ENCODE assay signal across 1 cellular context in genomic region chr1:231423648-231424047, GRCh38.
A peak's percentile ranks its signal among the peaks of the same experiment; 100 is the strongest.
TF ChIP-seq lines count a peak whose summit lies in the region.

No MANE protein-coding gene starts in this region.

TF ChIP-seq in HepG2, 621 proteins besides CTCF, POLR2A, EP300 and RAD21 (continued from another document and continues in another):
- TF ChIP-seq MBD4 (IDR thresholded peaks at IDR 0.05; ENCODE audit: borderline replicate concordance, low read length) (no peak), ZNF597 (CRISPR knock-in tag; IDR thresholded peaks at IDR 0.05) (no peak), ZSCAN31 (CRISPR knock-in tag; IDR thresholded peaks at IDR 0.05; ENCODE audit: low read depth) (no peak), ZFP36 (IDR thresholded peaks at IDR 0.05; ENCODE audit: borderline replicate concordance, low read depth, low read length, partially characterized antibody) (no peak), TEAD3 (CRISPR knock-in tag; optimal IDR thresholded peaks at IDR 0.05; ENCODE audit: borderline replicate concordance) (peak; percentile 99), ZNF318 (CRISPR knock-in tag; IDR thresholded peaks at IDR 0.05) (no peak), SP140L (CRISPR knock-in tag; IDR thresholded peaks at IDR 0.05; ENCODE audit: borderline replicate concordance) (no peak), KDM1A (CRISPR knock-in tag; IDR thresholded peaks at IDR 0.05) (peak; percentile 67), IRF2 (CRISPR knock-in tag; IDR thresholded peaks at IDR 0.05) (0 out of 2 replicates have a peak, but pooled peaks have one; percentile 55), ZSCAN20 (CRISPR knock-in tag; IDR thresholded peaks at IDR 0.05; ENCODE audit: borderline replicate concordance) (no peak), ZSCAN9 (CRISPR knock-in tag; IDR thresholded peaks at IDR 0.05; ENCODE audit: borderline replicate concordance) (peak; percentile 37; the same call in 1 of the 2 replicates), TEF (CRISPR knock-in tag; IDR thresholded peaks at IDR 0.05) (no peak), GABPA (IDR thresholded peaks at IDR 0.05; ENCODE audit: low read depth, low read length) (no peak), GABPA (CRISPR knock-in tag; IDR thresholded peaks at IDR 0.05; ENCODE audit: low read depth) (peak; percentile 28; the same call in 1 of the 2 replicates), KLF16 (CRISPR knock-in tag; IDR thresholded peaks at IDR 0.05) (peak in 1 of 2 experiments; percentile 27; a peak in 1 of 4 replicates), NKX3-1 (CRISPR knock-in tag; IDR thresholded peaks at IDR 0.05) (no peak), TSC22D2 (CRISPR knock-in tag; IDR thresholded peaks at IDR 0.05; ENCODE audit: borderline replicate concordance) (no peak), RNF2 (conservative IDR thresholded peaks at IDR 0.05; ENCODE audit: low read depth) (no peak), ZNF460 (CRISPR knock-in tag; IDR thresholded peaks at IDR 0.05; ENCODE audit: borderline replicate concordance) (no peak), ZBTB25 (CRISPR knock-in tag; IDR thresholded peaks at IDR 0.05) (no peak), MXI1 (IDR thresholded peaks at IDR 0.05; ENCODE audit: borderline replicate concordance, low read depth, low read length) (peak; percentile 21; the same call in 1 of the 3 replicates), ZNF354B (CRISPR knock-in tag; IDR thresholded peaks at IDR 0.05) (no peak), ZNF3 (CRISPR knock-in tag; IDR thresholded peaks at IDR 0.05) (no peak), AGO1 (IDR thresholded peaks at IDR 0.05; ENCODE audit: low read depth, low read length, poor library complexity, severe bottlenecking) (no peak), SMARCE1 (IDR thresholded peaks at IDR 0.05; ENCODE audit: borderline replicate concordance) (peak; percentile 98), RERE (CRISPR knock-in tag; IDR thresholded peaks at IDR 0.05; ENCODE audit: low read depth) (peak; percentile 57; the same call in 1 of the 2 replicates), E2F5 (CRISPR knock-in tag; conservative IDR thresholded peaks at IDR 0.05) (no peak), HNF4G (IDR thresholded peaks at IDR 0.05; ENCODE audit: borderline replicate concordance, low read depth, low read length) (peak; percentile 94), HNF4G (CRISPR knock-in tag; IDR thresholded peaks at IDR 0.05; ENCODE audit: borderline replicate concordance, low read depth) (no peak; the same call in 1 of the 2 replicates), KDM5B (CRISPR knock-in tag; IDR thresholded peaks at IDR 0.05; ENCODE audit: borderline replicate concordance) (no peak), ZNF576 (CRISPR knock-in tag; IDR thresholded peaks at IDR 0.05) (no peak), ZNF264 (CRISPR knock-in tag; IDR thresholded peaks at IDR 0.05) (no peak), ZMAT3 (CRISPR knock-in tag; conservative IDR thresholded peaks at IDR 0.05) (no peak), CHCHD3 (CRISPR knock-in tag; IDR thresholded peaks at IDR 0.05) (no peak), TERF1 (CRISPR knock-in tag; IDR thresholded peaks at IDR 0.05) (no peak), ZNF446 (CRISPR knock-in tag; IDR thresholded peaks at IDR 0.05) (no peak)
